ENCODE assay signal across 28 cellular contexts in the genomic region with DNA sequence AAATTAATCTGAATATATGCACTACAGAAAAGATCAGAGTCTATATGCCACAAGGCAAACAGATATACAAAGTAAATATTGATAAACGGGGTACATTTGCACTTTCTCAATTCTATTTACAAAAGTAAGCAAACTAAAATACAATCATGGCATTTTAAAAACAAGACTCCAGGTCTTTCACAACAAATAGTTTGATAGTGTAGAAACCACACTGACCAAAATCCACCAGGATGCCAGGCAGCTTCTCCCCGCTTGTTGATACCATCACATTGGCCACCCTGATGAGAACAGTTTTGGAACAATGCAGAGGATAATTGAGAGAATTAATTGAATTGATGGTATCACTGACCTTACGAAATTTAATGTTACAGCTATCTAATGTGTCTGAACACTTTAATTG.
"Had no signal": no experiment of that assay in that cellular context is flagged by ENCODE, and none has a peak within 500 bp of the region (broad histone marks: within the 10 kb centered on the region; RNA-seq: fewer than 3 reads in every experiment).

No MANE protein-coding gene starts in this region.

- H3K79me2 ChIP-seq: parathyroid adenoma had no signal

- H3K4me1 ChIP-seq: neural progenitor cell, parathyroid adenoma, psoas muscle, spleen, suprapubic skin, testis, tibial artery, transverse colon, upper lobe of right lung, uterus had no signal

- ATAC-seq: natural killer cell; psoas muscle; right cardiac atrium; sciatic nerve; stimulated activated memory B cell treated with anti-CD40 and anti-IgM and Interleukin-4, amounts not matched to agents 10 μg/mL and 1 μg/mL and 100 μg/mL, for 72 hours; stimulated activated naive CD8-positive, alpha-beta T cell treated with anti-CD3 and anti-CD28 coated beads, Interleukin-15, amount 100 ng/mL, for 72 hours; stimulated activated naive CD8-positive, alpha-beta T cell treated with anti-CD3 and anti-CD28 coated beads, Interleukin-15, Interleukin-2, amounts not matched to agents 100 U/mL and 50 U/mL, for 24 hours; upper lobe of right lung had no signal

- H3K4me2 ChIP-seq: neural progenitor cell, smooth muscle cell had no signal

- H3K27ac ChIP-seq: neural progenitor cell, ovary, parathyroid adenoma, psoas muscle, skin epidermis, spleen, suprapubic skin, testis, tibial artery, transverse colon, upper lobe of right lung, uterus had no signal

- H3K9me3 ChIP-seq: ovary, psoas muscle, suprapubic skin, testis, transverse colon, upper lobe of right lung had no signal

- H3K27me3 ChIP-seq: neural progenitor cell, ovary, suprapubic skin, testis, tibial artery, transverse colon, upper lobe of right lung, uterus had no signal

- H3K36me3 ChIP-seq: neural progenitor cell, ovary, spleen, suprapubic skin, tibial artery, transverse colon, upper lobe of right lung, uterus had no signal

- DNase-seq: natural killer cell; occipital lobe; ovary; posterior cingulate gyrus; psoas muscle; right cardiac atrium; spleen; stimulated activated CD4-positive, alpha-beta T cell treated with anti-CD3 and anti-CD28 coated beads, Interleukin-12 subunit alpha, Interleukin-12 subunit beta, amount 100 ng/mL, for 4 hours; stimulated activated CD4-positive, alpha-beta T cell treated with anti-CD3 and anti-CD28 coated beads, Interleukin-1b, Interleukin-23, amount 100 ng/mL, for 48 hours; stimulated activated CD4-positive, alpha-beta T cell treated with anti-CD3 and anti-CD28 coated beads, Interleukin-4, amount 100 ng/mL, for 1 hour; stimulated activated CD4-positive, alpha-beta T cell treated with anti-CD3 and anti-CD28 coated beads, Interleukin-4, amount 100 ng/mL, for 4 hours; stimulated activated CD8-positive, alpha-beta memory T cell treated with anti-CD3 and anti-CD28 coated beads, Interleukin-4, amount 100 ng/mL, for 48 hours; stimulated activated naive CD4-positive, alpha-beta T cell; stimulated activated naive CD8-positive, alpha-beta T cell treated with anti-CD3 and anti-CD28 coated beads, Interleukin-15, amount 100 ng/mL, for 72 hours; stimulated activated naive CD8-positive, alpha-beta T cell treated with anti-CD3 and anti-CD28 coated beads, Interleukin-15, Interleukin-2, amounts not matched to agents 100 U/mL and 50 U/mL, for 24 hours; substantia nigra; testis; tibial artery; transverse colon; upper lobe of right lung; uterus had no signal

- H3K4me3 ChIP-seq: neural progenitor cell, ovary, psoas muscle, skin epidermis, smooth muscle cell, spleen, suprapubic skin, testis, tibial artery, transverse colon, upper lobe of right lung, uterus had no signal

- H2AFZ ChIP-seq: neural progenitor cell, parathyroid adenoma had no signal

- H3K9ac ChIP-seq: neural progenitor cell, parathyroid adenoma had no signal
